In the genomic region with DNA sequence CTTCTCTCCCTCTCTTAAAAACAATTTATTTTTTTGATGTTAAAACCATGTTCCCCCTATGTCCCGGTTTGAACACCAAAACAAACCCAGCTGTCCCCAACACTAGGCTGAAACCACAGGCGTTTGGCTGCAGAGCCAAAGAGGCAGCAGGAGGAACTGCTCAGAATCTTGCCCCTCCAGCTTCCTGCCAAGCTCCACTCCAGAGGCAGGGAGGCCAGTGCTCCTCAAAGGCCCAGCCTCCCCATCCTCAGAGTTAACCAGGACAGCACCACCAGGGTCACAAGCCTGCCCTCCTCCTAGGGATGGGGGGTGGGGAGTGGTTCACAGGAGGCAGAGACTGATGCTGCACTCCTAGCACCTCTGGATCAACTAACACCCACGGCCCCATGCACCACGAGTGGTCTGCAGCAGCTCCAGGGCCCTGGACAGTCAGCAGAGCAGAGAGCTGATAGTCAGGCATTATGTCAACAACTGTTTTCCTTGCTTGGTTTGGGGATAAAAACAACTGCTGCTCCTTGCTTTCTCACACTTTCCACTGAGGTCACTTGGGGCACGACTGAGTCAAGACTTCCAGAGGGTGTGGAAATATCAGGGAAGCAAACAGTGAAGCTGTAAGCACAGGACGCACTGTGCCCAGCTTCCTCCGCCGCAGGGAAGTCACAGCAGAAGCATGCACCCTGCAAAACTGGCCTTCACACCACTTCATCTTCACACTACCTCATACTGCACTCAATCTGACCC, we compare ENCODE assay signal across 11 cellular contexts.
A peak's percentile ranks its signal among the peaks of the same experiment; 100 is the strongest.
DNase-seq lines count a peak whose midpoint lies in the region; ATAC-seq, FAIRE-seq and TF ChIP-seq lines count a peak whose summit lies in the region.
"Had no signal": no experiment of that assay in that cellular context is flagged by ENCODE, and none has a peak within 500 bp of the region (broad histone marks: within the 10 kb centered on the region; RNA-seq: fewer than 3 reads in every experiment).

No MANE protein-coding gene starts in this region.

- no peaks in the 10 kb centered on the region for H3K9me2 ChIP-seq in PC-9 (ENCODE audit: insufficient read depth)

- peak; percentile 65 for TF ChIP-seq EP300 in esophagus muscularis mucosa (IDR thresholded peaks at IDR 0.05)
- peak in 3 of 4 donors; percentile 76 to 99 (median 96) for TF ChIP-seq EP300 in upper lobe of left lung (IDR thresholded peaks at IDR 0.05)

- 51% methylated on average over 6 of the region's 8 CpGs for WGBS in esophagus muscularis mucosa
- WGBS in mesodermal cell (ENCODE audit: insufficient coverage in 2 of 2), 2 experiments, result 75 to 76% methylated on average over 5 to 6 of the region's 8 CpGs
- 53 to 57% methylated on average over 8 of the region's 8 CpGs for WGBS in upper lobe of left lung, 2 donors

- H3K4me1 ChIP-seq in PC-9 (replicated peaks; ENCODE audit: insufficient read depth), result peaks cover 96% of the 10 kb centered on the region
- H3K4me1 ChIP-seq in esophagus muscularis mucosa, result peaks cover 0 to 21% (median 2%) of the 10 kb centered on the region in 4 donors
- H3K4me1 ChIP-seq in mesodermal cell (ENCODE audit: control insufficient read depth, insufficient read depth, low read length, poor library complexity, severe bottlenecking), result peaks cover 15% of the 10 kb centered on the region
- peaks cover 0 to 47% (median 7%) of the 10 kb centered on the region in 4 donors for H3K4me1 ChIP-seq in upper lobe of left lung

- H3K36me3 ChIP-seq in PC-9 (ENCODE audit: low read depth), result no peaks in the 10 kb centered on the region
- no peaks in the 10 kb centered on the region for H3K36me3 ChIP-seq in esophagus muscularis mucosa
- H3K36me3 ChIP-seq in mesodermal cell (ENCODE audit: control insufficient read depth, insufficient read depth, low read length), result no peaks in the 10 kb centered on the region
- no peaks in the 10 kb centered on the region for H3K36me3 ChIP-seq in upper lobe of left lung

- CTCF ChIA-PET in PC-9 (lab: Charles Lee), result interaction anchor here (0.6 kb wide), 1 partner anchor 162 kb away, joined by 3 read pairs; no protein-coding TSS in a partner anchor

- H3K4me3 ChIP-seq in PC-9 (no peak overlapping the region), esophagus muscularis mucosa (no peak overlapping the region), mesodermal cell (ENCODE audit: extremely low read depth, insufficient read depth, low read length, poor library complexity, severe bottlenecking) (no peak overlapping the region), upper lobe of left lung (no peak overlapping the region)

- H3K9me3 ChIP-seq in PC-9 (ENCODE audit: insufficient read depth, low read depth) (no peaks in the 10 kb centered on the region), esophagus muscularis mucosa (no peaks in the 10 kb centered on the region), mesodermal cell (ENCODE audit: control insufficient read depth, low read length) (no peaks in the 10 kb centered on the region), upper lobe of left lung (no peaks in the 10 kb centered on the region)

- peaks cover 57% of the 10 kb centered on the region for H3F3A ChIP-seq in PC-9 (ENCODE audit: insufficient read depth, low read depth)

- no peak for FAIRE-seq in D721Med (lab: Jason Lieb, UNC)

- ATAC-seq in upper lobe of left lung (ENCODE audit: low FRiP score in 2 of 2), result peak; percentile 77 to 88
- no peak for ATAC-seq in GM21825 (IDR thresholded peaks at IDR 0.05; ENCODE audit: unreplicated experiment)

- H3K79me2 ChIP-seq in PC-9 (ENCODE audit: low read depth), result no peaks in the 10 kb centered on the region

- TF ChIP-seq CTCF in PC-9 (conservative IDR thresholded peaks at IDR 0.05), result no peak
- no peak for TF ChIP-seq CTCF in esophagus muscularis mucosa (IDR thresholded peaks at IDR 0.05)
- TF ChIP-seq CTCF in upper lobe of left lung (IDR thresholded peaks at IDR 0.05), result no peak
- TF ChIP-seq CTCF in D721Med (IDR thresholded peaks at IDR 0.05; ENCODE audit: insufficient read depth, missing control alignments), result no peak

- H4K20me1 ChIP-seq in PC-9 (ENCODE audit: insufficient read depth), result no peaks in the 10 kb centered on the region

- peak overlapping the region; percentile 58 for H3K4me2 ChIP-seq in PC-9

- H3K27ac ChIP-seq in PC-9, result peak overlapping the region; percentile 94
- peak overlapping the region; percentile 59 to 69 (median 64) for H3K27ac ChIP-seq in esophagus muscularis mucosa (replicated peaks in 1 of 4)
- H3K27ac ChIP-seq in mesodermal cell (ENCODE audit: low read depth, low read length, severe bottlenecking), result peak overlapping the region; percentile 62
- H3K27ac ChIP-seq in upper lobe of left lung, result peak overlapping the region in 3 of 4 donors; percentile 44 to 85 (median 69)

- intact Hi-C loops in PC-9 (cut with micrococcal nuclease; ENCODE audit: unreplicated experiment), result no loop called here
- intact Hi-C loops in esophagus muscularis mucosa (cut with DNase I), result no loop called here

- no peak for TF ChIP-seq POLR2A in esophagus muscularis mucosa (IDR thresholded peaks at IDR 0.05; ENCODE audit: low read depth)
- no peak for TF ChIP-seq POLR2A in upper lobe of left lung (IDR thresholded peaks at IDR 0.05)

- H3K27me3 ChIP-seq in PC-9 (ENCODE audit: insufficient read depth, low read depth) (no peaks in the 10 kb centered on the region), esophagus muscularis mucosa (peaks cover 0 to 6% (median 0%) of the 10 kb centered on the region in 4 donors), upper lobe of left lung (no peaks in the 10 kb centered on the region)

- H2AFZ ChIP-seq in PC-9, result no peak overlapping the region

- DNase-seq in PC-9 (peak; percentile 38 to 95), esophagus muscularis mucosa (ENCODE audit: extremely low spot score) (peak; percentile 92), upper lobe of left lung (peak; percentile 24 to 86), NCI-H510A (lab: John Stamatoyannopoulos, UW) (no peak), inferior parietal cortex (ENCODE audit: extremely low spot score) (no peak), D721Med (ENCODE audit: insufficient read length, low spot score) (no peak)
- DNase-seq: activated CD8-positive, alpha-beta memory T cell treated with anti-CD3 and anti-CD28 coated beads, Interleukin-2, amount 50 U/mL, for 48 hours; H7; MV-4-11 had no signal

- POLR2A ChIA-PET in PC-9 (lab: Charles Lee; ENCODE audit: unreplicated experiment), result interaction anchor here (0.5 kb wide), 1 partner anchor 87 kb away, joined by 11 read pairs; no protein-coding TSS in a partner anchor

- BruUV-seq in PC-9 (replicated peaks; lab: Mats Ljungman, UMichigan), result no TSS peak

Comparison
In these comparisons a context has a peak if more than half of its experiments do, and no peak if none do; other contexts are left out.
1. DNase-seq: peak in PC-9 (2 of 2), esophagus muscularis mucosa (single experiment) and upper lobe of left lung (2 of 2); none in NCI-H510A (single experiment), inferior parietal cortex (single experiment) and D721Med (single experiment).
2. Peak in every context shown above with its lines, with median percentiles within 50 percentile points of each other: H3K27ac ChIP-seq.